8 cellular contexts compared by ENCODE assay signal in genomic region chr12:53508534-53509199, GRCh38. TPM values are rescaled to one million over a fixed set of nuclear protein-coding genes. Genes with fewer than 3 reads are reported as not detected.
DNase-seq lines count a peak whose midpoint lies in the region; TF ChIP-seq lines count a peak whose summit lies in the region.

No MANE protein-coding gene starts in this region.

- peak; percentile 93 for TF ChIP-seq CTCF in RWPE1 (conservative IDR thresholded peaks at IDR 0.05; ENCODE audit: low read depth)
- TF ChIP-seq CTCF in neutrophil (IDR thresholded peaks at IDR 0.05): peak; percentile 96
- peak; percentile 76 to 94 (median 90) for TF ChIP-seq CTCF in testis (IDR thresholded peaks at IDR 0.05)

- H3K27ac Mint-ChIP-seq in activated T-helper 1 cell treated with anti-CD3 and anti-CD28 coated beads, Interleukin-12 subunit alpha, Interleukin-12 subunit beta, Interleukin-2, Interleukin-4 antibody, amounts not matched to agents 30 ng/mL and 10 ng/mL and 1 ng/mL, durations not matched to agents 14 hours and 24 hours and 36 hours: peak overlapping the region; percentile 25

- peaks cover 20% of the 10 kb centered on the region for H3K4me1 Mint-ChIP-seq in activated T-helper 1 cell treated with anti-CD3 and anti-CD28 coated beads, Interleukin-12 subunit alpha, Interleukin-12 subunit beta, Interleukin-2, Interleukin-4 antibody, amounts not matched to agents 30 ng/mL and 10 ng/mL and 1 ng/mL, durations not matched to agents 14 hours and 24 hours and 36 hours (ENCODE audit: low read depth)

- H3K27me3 ChIP-seq in neutrophil: no peaks in the 10 kb centered on the region
- H3K27me3 ChIP-seq in testis: no peaks in the 10 kb centered on the region

- H3K36me3 ChIP-seq in neutrophil: peaks cover 45% of the 10 kb centered on the region
- H3K36me3 ChIP-seq in testis (ENCODE audit: low read depth, missing control alignments): no peaks in the 10 kb centered on the region

- CTCF ChIA-PET in RWPE1 (lab: Yijun Ruan, JAX): interaction anchor here (0.6 to 2.0 kb wide), 18 partner anchors 9 to 920 kb away, joined by 3 to 10 read pairs (median 4); partner anchors contain the start of genes AAAS and ATP5MC2

- WGBS in testis, 2 donors: 37 to 46% methylated on average over 6 to 7 of the region's 7 CpGs

- TF ChIP-seq POLR2A in testis (IDR thresholded peaks at IDR 0.05): no peak

- H3K9me3 Mint-ChIP-seq in activated T-helper 1 cell treated with anti-CD3 and anti-CD28 coated beads, Interleukin-12 subunit alpha, Interleukin-12 subunit beta, Interleukin-2, Interleukin-4 antibody, amounts not matched to agents 30 ng/mL and 10 ng/mL and 1 ng/mL, durations not matched to agents 14 hours and 24 hours and 36 hours: no peaks in the 10 kb centered on the region

- H3K27ac ChIP-seq in RWPE1 (peak overlapping the region; percentile 62), neutrophil (peak overlapping the region; percentile 30), testis (no peak overlapping the region)

- H3K36me3 Mint-ChIP-seq in activated T-helper 1 cell treated with anti-CD3 and anti-CD28 coated beads, Interleukin-12 subunit alpha, Interleukin-12 subunit beta, Interleukin-2, Interleukin-4 antibody, amounts not matched to agents 30 ng/mL and 10 ng/mL and 1 ng/mL, durations not matched to agents 14 hours and 24 hours and 36 hours (ENCODE audit: low read depth): peaks cover 11% of the 10 kb centered on the region

- POLR2A ChIA-PET in RWPE1 (lab: Yijun Ruan, JAX; ENCODE audit: low non-redundant PET): interaction anchor here (0.7 to 1.1 kb wide), 2 partner anchors 11 to 30 kb away, joined by 3 read pairs; no protein-coding TSS in a partner anchor

- no peak overlapping the region for H3K4me3 Mint-ChIP-seq in activated T-helper 1 cell treated with anti-CD3 and anti-CD28 coated beads, Interleukin-12 subunit alpha, Interleukin-12 subunit beta, Interleukin-2, Interleukin-4 antibody, amounts not matched to agents 30 ng/mL and 10 ng/mL and 1 ng/mL, durations not matched to agents 14 hours and 24 hours and 36 hours

- no peak overlapping the region for H3K4me3 ChIP-seq in neutrophil (ENCODE audit: low read depth in 1 of 2, low read length in 1 of 2)
- H3K4me3 ChIP-seq in testis: no peak overlapping the region

- DNase-seq in ELR (ENCODE audit: low read depth): peak; percentile 84
- peak; percentile 72 for DNase-seq in H4 (ENCODE audit: low spot score)
- peak; percentile 87 for DNase-seq in LoVo (ENCODE audit: low spot score)
- DNase-seq in RWPE1 (ENCODE audit: low spot score): peak; percentile 77
- peak; percentile 79 for DNase-seq in activated T-helper 1 cell treated with anti-CD3 and anti-CD28 coated beads, Interleukin-12 subunit alpha, Interleukin-12 subunit beta, Interleukin-2, Interleukin-4 antibody, amounts not matched to agents 30 ng/mL and 10 ng/mL and 1 ng/mL, durations not matched to agents 14 hours and 24 hours and 36 hours (ENCODE audit: low spot score)
- peak; percentile 76 for DNase-seq in fibroblast of peridontal ligament (ENCODE audit: extremely low read depth)
- peak; percentile 90 for DNase-seq in testis

- H3K27me3 Mint-ChIP-seq in activated T-helper 1 cell treated with anti-CD3 and anti-CD28 coated beads, Interleukin-12 subunit alpha, Interleukin-12 subunit beta, Interleukin-2, Interleukin-4 antibody, amounts not matched to agents 30 ng/mL and 10 ng/mL and 1 ng/mL, durations not matched to agents 14 hours and 24 hours and 36 hours (ENCODE audit: insufficient read depth): no peaks in the 10 kb centered on the region

- H3K4me1 ChIP-seq in neutrophil (ENCODE audit: control insufficient read depth in 1 of 2, insufficient read depth in 1 of 2, low read depth in 1 of 2, low read length in 1 of 2): peaks cover 7 to 10% of the 10 kb centered on the region in 2 experiments
- H3K4me1 ChIP-seq in testis: peaks cover 25% of the 10 kb centered on the region

- intact Hi-C loops in activated T-helper 1 cell treated with anti-CD3 and anti-CD28 coated beads, Interleukin-12 subunit alpha, Interleukin-12 subunit beta, Interleukin-2, Interleukin-4 antibody, amounts not matched to agents 30 ng/mL and 10 ng/mL and 1 ng/mL, durations not matched to agents 14 hours and 24 hours and 36 hours (cut with micrococcal nuclease): loop anchor here (1.0 to 2.0 kb wide), 5 partner anchors 32 to 184 kb away; no protein-coding TSS in a partner anchor
- intact Hi-C loops in testis (cut with DNase I; ENCODE audit: low total_unique reads): loop anchor here (10.0 kb wide), 2 partner anchors 54 to 184 kb away; partner anchors contain the start of genes AAAS and PCBP2

- H3K9me3 ChIP-seq in neutrophil (no peaks in the 10 kb centered on the region), testis (no peaks in the 10 kb centered on the region)

RNA-seq across cellular contexts. Expression of gene NPFF, which starts 1.4 kb away (rescaled TPM):
- total RNA-seq in H4 (2014; rRNA removed; shearing (Covaris generic)): not detected in 2 replicates
- total RNA-seq in activated T-helper 1 cell treated with anti-CD3 and anti-CD28 coated beads, Interleukin-12 subunit alpha, Interleukin-12 subunit beta, Interleukin-2, Interleukin-4 antibody, amounts not matched to agents 30 ng/mL and 10 ng/mL and 1 ng/mL, durations not matched to agents 14 hours and 24 hours and 36 hours: 0.44 TPM in 1 of 2 replicates, not detected in the other
- total RNA-seq in testis: 1 to 10 TPM in 1 of 2 donors, not detected in 1; 1.2 TPM
- polyA plus RNA-seq in testis (ENCODE audit: insufficient read depth, low read depth, low replicate concordance): not detected

RNA-seq across cellular contexts. Expression of gene TARBP2, which starts 7.6 kb away (rescaled TPM):
- total RNA-seq in H4 (2014; rRNA removed; shearing (Covaris generic)): 46.4 and 47.0 TPM in 2 replicates
- 47.7 and 48.2 TPM in 2 replicates for total RNA-seq in activated T-helper 1 cell treated with anti-CD3 and anti-CD28 coated beads, Interleukin-12 subunit alpha, Interleukin-12 subunit beta, Interleukin-2, Interleukin-4 antibody, amounts not matched to agents 30 ng/mL and 10 ng/mL and 1 ng/mL, durations not matched to agents 14 hours and 24 hours and 36 hours
- total RNA-seq in testis: 10 to 100 TPM; 67.6 to 73.1 TPM
- 37.8 TPM for polyA plus RNA-seq in testis (ENCODE audit: insufficient read depth, low read depth, low replicate concordance)

RNA-seq across cellular contexts. Expression of gene MAP3K12, which starts 9.4 kb away (rescaled TPM):
- total RNA-seq in H4 (2014; rRNA removed; shearing (Covaris generic)): 9.1 and 14.3 TPM in 2 replicates
- total RNA-seq in activated T-helper 1 cell treated with anti-CD3 and anti-CD28 coated beads, Interleukin-12 subunit alpha, Interleukin-12 subunit beta, Interleukin-2, Interleukin-4 antibody, amounts not matched to agents 30 ng/mL and 10 ng/mL and 1 ng/mL, durations not matched to agents 14 hours and 24 hours and 36 hours: 15.7 and 18.4 TPM in 2 replicates
- 10 to 100 TPM; 52.2 to 56.7 TPM for total RNA-seq in testis
- polyA plus RNA-seq in testis (ENCODE audit: insufficient read depth, low read depth, low replicate concordance): 28.5 TPM

RNA-seq across cellular contexts. Expression of gene PCBP2, which starts 56.8 kb away (rescaled TPM):
- 187 and 206 TPM in 2 replicates for total RNA-seq in H4 (2014; rRNA removed; shearing (Covaris generic))
- 865 and 896 TPM in 2 replicates for total RNA-seq in activated T-helper 1 cell treated with anti-CD3 and anti-CD28 coated beads, Interleukin-12 subunit alpha, Interleukin-12 subunit beta, Interleukin-2, Interleukin-4 antibody, amounts not matched to agents 30 ng/mL and 10 ng/mL and 1 ng/mL, durations not matched to agents 14 hours and 24 hours and 36 hours
- 100 to 1,000 TPM; 553 to 632 TPM for total RNA-seq in testis
- 1,065 TPM for polyA plus RNA-seq in testis (ENCODE audit: insufficient read depth, low read depth, low replicate concordance)

Comparison
In these comparisons a context has a peak if more than half of its experiments do, and no peak if none do; other contexts are left out.
1. H3K27ac ChIP-seq: peak in RWPE1 (single experiment) and neutrophil (single experiment); none in testis (0 of 2).
2. Peak in every context shown above with its lines, with median percentiles within 50 percentile points of each other: DNase-seq and CTCF ChIP-seq.